Comparison of ENCODE assay signal across 8 cellular contexts in genomic region chr5:97192580-97193421, GRCh38. TPM values are rescaled to one million over a fixed set of nuclear protein-coding genes. Genes with fewer than 3 reads are reported as not detected.
DNase-seq lines count a peak whose midpoint lies in the region; ATAC-seq and TF ChIP-seq lines count a peak whose summit lies in the region.
"Had no signal": no experiment of that assay in that cellular context is flagged by ENCODE, and none has a peak within 500 bp of the region (broad histone marks: within the 10 kb centered on the region; RNA-seq: fewer than 3 reads in every experiment).

No MANE protein-coding gene starts in this region.

- WGBS in trophoblast cell (ENCODE audit: extremely low coverage, insufficient coverage, insufficient read length) = no CpG with 5 or more reads among the region's 7 CpGs

- peak overlapping the region; percentile 52 for H2BK5ac ChIP-seq in trophoblast cell (ENCODE audit: low read depth, low read length, poor library complexity)

- H3K14ac ChIP-seq in trophoblast cell (ENCODE audit: low read length) = no peak overlapping the region

- peak overlapping the region; percentile 47 for H3K18ac ChIP-seq in trophoblast cell (ENCODE audit: low read length)

- no peak overlapping the region for H4K12ac ChIP-seq in trophoblast cell (ENCODE audit: low read depth, low read length)

- intact Hi-C loops in left ventricle myocardium inferior (cut with micrococcal nuclease) = no loop called here

- H3K27ac ChIP-seq in trophoblast cell (ENCODE audit: low read depth, low read length) = peak overlapping the region; percentile 71
- no peak overlapping the region for H3K27ac ChIP-seq in left ventricle myocardium inferior (replicated peaks)

- no peak overlapping the region for H2BK12ac ChIP-seq in trophoblast cell (ENCODE audit: low read length)

- peaks cover 16 to 35% of the 10 kb centered on the region in 2 donors for H3K27me3 Mint-ChIP-seq in effector memory CD8-positive, alpha-beta T cell

- H3K4ac ChIP-seq in trophoblast cell (ENCODE audit: low read depth, low read length) = no peak overlapping the region

- peak overlapping the region; percentile 26 for H3K4me2 ChIP-seq in trophoblast cell (ENCODE audit: low read length)

- peak overlapping the region; percentile 54 for H4K8ac ChIP-seq in trophoblast cell (ENCODE audit: low read depth, low read length)

- peak overlapping the region; percentile 18 for H4K91ac ChIP-seq in trophoblast cell (ENCODE audit: low read depth, low read length)

- H3K27ac Mint-ChIP-seq in effector memory CD8-positive, alpha-beta T cell = no peak overlapping the region

- peak; percentile 90 for DNase-seq in RPMI7951 (ENCODE audit: low read depth)
- DNase-seq in trophoblast cell = peak; percentile 64 to 72
- DNase-seq in activated CD4-positive, alpha-beta T cell treated with anti-CD3 and anti-CD28 coated beads for 1 hour = no peak
- no peak for DNase-seq in left ventricle myocardium inferior
- DNase-seq in effector memory CD8-positive, alpha-beta T cell = no peak
- DNase-seq: stimulated activated CD4-positive, alpha-beta T cell treated with anti-CD3 and anti-CD28 coated beads, Interleukin-15, amount 100 ng/mL, for 24 hours had no signal

- no peaks in the 10 kb centered on the region for H3K27me3 ChIP-seq in trophoblast cell (ENCODE audit: insufficient read depth, low read length)
- no peaks in the 10 kb centered on the region for H3K27me3 ChIP-seq in left ventricle myocardium inferior (ENCODE audit: low read depth)

- H3K36me3 Mint-ChIP-seq in effector memory CD8-positive, alpha-beta T cell (ENCODE audit: insufficient read depth) = peaks cover 3% of the 10 kb centered on the region

- no peaks in the 10 kb centered on the region for H3K79me2 ChIP-seq in trophoblast cell (ENCODE audit: control insufficient read depth, insufficient read depth, low read length, poor library complexity)

- no peak overlapping the region for H3K4me3 Mint-ChIP-seq in effector memory CD8-positive, alpha-beta T cell

- peaks cover 0 to 7% of the 10 kb centered on the region in 2 donors for H3K9me3 Mint-ChIP-seq in effector memory CD8-positive, alpha-beta T cell

- ATAC-seq in GM19438 (IDR thresholded peaks at IDR 0.05; ENCODE audit: low read depth, unreplicated experiment) (peak; percentile 66), HG02981 (IDR thresholded peaks at IDR 0.05; ENCODE audit: unreplicated experiment) (peak; percentile 71)
- no peak for ATAC-seq in effector memory CD8-positive, alpha-beta T cell (replicated peaks)

- H3K79me1 ChIP-seq in trophoblast cell (ENCODE audit: low read length) = no peaks in the 10 kb centered on the region

- no peak overlapping the region for H2AK5ac ChIP-seq in trophoblast cell (ENCODE audit: low read length)

- no peak overlapping the region for H2AFZ ChIP-seq in trophoblast cell (ENCODE audit: insufficient read depth, low read length, poor library complexity)

- H3K4me3 ChIP-seq in trophoblast cell (ENCODE audit: low read depth, low read length) (no peak overlapping the region), left ventricle myocardium inferior (no peak overlapping the region)

- H3K36me3 ChIP-seq in trophoblast cell (ENCODE audit: control insufficient read depth in 1 of 2, insufficient read depth in 2 of 2, low read length in 2 of 2) (no peaks in the 10 kb centered on the region), left ventricle myocardium inferior (no peaks in the 10 kb centered on the region)

- H3K23ac ChIP-seq in trophoblast cell (ENCODE audit: low read length) = no peak overlapping the region

- H3K4me1 ChIP-seq in trophoblast cell (ENCODE audit: control insufficient read depth in 1 of 2, insufficient read depth in 2 of 2, low read length in 2 of 2) (peaks cover 6 to 12% of the 10 kb centered on the region in 2 experiments), left ventricle myocardium inferior (no peaks in the 10 kb centered on the region)

- no peak overlapping the region for H3K9ac ChIP-seq in trophoblast cell (ENCODE audit: low read length)

- H3K4me1 Mint-ChIP-seq in effector memory CD8-positive, alpha-beta T cell (ENCODE audit: low read depth in 2 of 2) = peaks cover 8 to 10% of the 10 kb centered on the region in 2 donors

- peak overlapping the region; percentile 62 for H2BK120ac ChIP-seq in trophoblast cell (ENCODE audit: insufficient read depth, low read length, poor library complexity)

- no peak for TF ChIP-seq CTCF in left ventricle myocardium inferior (IDR thresholded peaks at IDR 0.05; ENCODE audit: borderline replicate concordance)

- no peaks in the 10 kb centered on the region for H3K9me3 ChIP-seq in trophoblast cell (ENCODE audit: insufficient read depth, low read depth, low read length)
- peaks cover 13% of the 10 kb centered on the region for H3K9me3 ChIP-seq in left ventricle myocardium inferior (replicated peaks)

RNA-seq across cellular contexts. Expression of gene RIOK2, which starts 9.8 kb away (rescaled TPM):
- total RNA-seq in RPMI7951 (2014; rRNA removed; shearing (Covaris generic)) = 19.0 and 28.5 TPM in 2 replicates
- 19.5 and 22.0 TPM in 2 replicates for polyA plus RNA-seq in trophoblast cell (2013)
- 21.1 TPM for total RNA-seq in left ventricle myocardium inferior

RNA-seq across cellular contexts. Expression of gene LIX1, which starts 50.4 kb away (rescaled TPM):
- total RNA-seq in RPMI7951 (2014; rRNA removed; shearing (Covaris generic)) = not detected in 2 replicates
- 18.1 and 20.9 TPM in 2 replicates for polyA plus RNA-seq in trophoblast cell (2013)
- total RNA-seq in left ventricle myocardium inferior = not detected

Comparison
In these comparisons a context has a peak if more than half of its experiments do, and no peak if none do; other contexts are left out.
1. DNase-seq: peak in RPMI7951 (single experiment) and trophoblast cell (2 of 2); none in activated CD4-positive, alpha-beta T cell treated with anti-CD3 and anti-CD28 coated beads for 1 hour (single experiment), left ventricle myocardium inferior (single experiment) and effector memory CD8-positive, alpha-beta T cell (0 of 3).